Comparison of ENCODE assay signal across 8 cellular contexts in the genomic region with DNA sequence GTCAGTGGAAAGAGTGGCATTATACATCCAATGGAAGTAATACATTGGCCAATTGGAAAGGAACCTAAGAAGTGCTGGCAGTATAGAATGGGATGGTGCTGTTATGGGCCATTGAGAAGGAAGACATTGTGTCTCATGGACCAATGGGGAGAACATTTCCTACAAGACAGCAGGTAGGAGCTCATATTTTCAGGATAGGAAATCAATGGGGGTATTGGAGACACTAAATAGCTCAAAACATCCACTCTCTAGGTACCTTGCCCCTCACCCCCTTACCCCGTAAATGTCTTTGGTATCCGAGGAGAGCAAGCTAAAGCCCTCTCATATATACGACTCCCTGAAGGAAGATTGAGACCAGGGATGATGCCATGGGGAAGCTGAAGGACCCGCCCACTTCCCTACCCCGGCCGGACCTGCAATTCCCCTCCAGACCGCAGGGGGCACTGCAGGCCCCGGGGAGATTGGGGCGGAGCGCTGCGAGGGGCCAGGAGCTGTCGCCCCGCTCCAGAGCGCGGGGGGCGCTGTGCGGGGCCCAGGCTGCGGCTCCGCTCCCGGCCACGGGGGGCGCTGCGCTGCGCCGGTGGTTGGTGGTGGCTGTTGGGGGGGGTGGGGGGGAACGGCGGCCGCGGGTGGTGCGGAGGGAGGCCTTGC. TPM values are rescaled to one million over a fixed set of nuclear protein-coding genes. Genes with fewer than 3 reads are reported as not detected.
DNase-seq lines count a peak whose midpoint lies in the region; ATAC-seq and TF ChIP-seq lines count a peak whose summit lies in the region.

A gene with protein sequence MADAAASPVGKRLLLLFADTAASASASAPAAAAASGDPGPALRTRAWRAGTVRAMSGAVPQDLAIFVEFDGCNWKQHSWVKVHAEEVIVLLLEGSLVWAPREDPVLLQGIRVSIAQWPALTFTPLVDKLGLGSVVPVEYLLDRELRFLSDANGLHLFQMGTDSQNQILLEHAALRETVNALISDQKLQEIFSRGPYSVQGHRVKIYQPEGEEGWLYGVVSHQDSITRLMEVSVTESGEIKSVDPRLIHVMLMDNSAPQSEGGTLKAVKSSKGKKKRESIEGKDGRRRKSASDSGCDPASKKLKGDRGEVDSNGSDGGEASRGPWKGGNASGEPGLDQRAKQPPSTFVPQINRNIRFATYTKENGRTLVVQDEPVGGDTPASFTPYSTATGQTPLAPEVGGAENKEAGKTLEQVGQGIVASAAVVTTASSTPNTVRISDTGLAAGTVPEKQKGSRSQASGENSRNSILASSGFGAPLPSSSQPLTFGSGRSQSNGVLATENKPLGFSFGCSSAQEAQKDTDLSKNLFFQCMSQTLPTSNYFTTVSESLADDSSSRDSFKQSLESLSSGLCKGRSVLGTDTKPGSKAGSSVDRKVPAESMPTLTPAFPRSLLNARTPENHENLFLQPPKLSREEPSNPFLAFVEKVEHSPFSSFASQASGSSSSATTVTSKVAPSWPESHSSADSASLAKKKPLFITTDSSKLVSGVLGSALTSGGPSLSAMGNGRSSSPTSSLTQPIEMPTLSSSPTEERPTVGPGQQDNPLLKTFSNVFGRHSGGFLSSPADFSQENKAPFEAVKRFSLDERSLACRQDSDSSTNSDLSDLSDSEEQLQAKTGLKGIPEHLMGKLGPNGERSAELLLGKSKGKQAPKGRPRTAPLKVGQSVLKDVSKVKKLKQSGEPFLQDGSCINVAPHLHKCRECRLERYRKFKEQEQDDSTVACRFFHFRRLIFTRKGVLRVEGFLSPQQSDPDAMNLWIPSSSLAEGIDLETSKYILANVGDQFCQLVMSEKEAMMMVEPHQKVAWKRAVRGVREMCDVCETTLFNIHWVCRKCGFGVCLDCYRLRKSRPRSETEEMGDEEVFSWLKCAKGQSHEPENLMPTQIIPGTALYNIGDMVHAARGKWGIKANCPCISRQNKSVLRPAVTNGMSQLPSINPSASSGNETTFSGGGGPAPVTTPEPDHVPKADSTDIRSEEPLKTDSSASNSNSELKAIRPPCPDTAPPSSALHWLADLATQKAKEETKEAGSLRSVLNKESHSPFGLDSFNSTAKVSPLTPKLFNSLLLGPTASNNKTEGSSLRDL (N-terminal part only) (plus strand): TSS at position 615 of the 651 bp plus-strand sequence. CDS start 111 bp downstream, outside the sequence.

- H3K4me3 Mint-ChIP-seq in activated naive CD8-positive, alpha-beta T cell treated with anti-CD3 and anti-CD28 coated beads, Interleukin-2, amount 50 U/mL, for 24 hours, result peak within 1 kb of the TSS; percentile 92

- TF ChIP-seq POLR2A in transverse colon (IDR thresholded peaks at IDR 0.05), result no peak

- TF ChIP-seq EP300 in transverse colon (IDR thresholded peaks at IDR 0.05; ENCODE audit: low read depth), result no peak

- peaks cover 5% of the 10 kb centered on the region for H3K9me3 Mint-ChIP-seq in activated naive CD8-positive, alpha-beta T cell treated with anti-CD3 and anti-CD28 coated beads, Interleukin-2, amount 50 U/mL, for 24 hours

- H3K9me3 ChIP-seq in transverse colon, result no peaks in the 10 kb centered on the region

- peaks cover 16 to 25% (median 22%) of the 10 kb centered on the region in 4 donors for H3K4me1 ChIP-seq in transverse colon

- peaks cover 0 to 12% (median under 1%) of the 10 kb centered on the region in 4 donors for H3K36me3 ChIP-seq in transverse colon

- TF ChIP-seq CTCF in GM12801 (IDR thresholded peaks at IDR 0.05; ENCODE audit: extremely low read depth, insufficient read length), result peak; percentile 67
- peak; percentile 97 to 100 (median 99) for TF ChIP-seq CTCF in transverse colon (IDR thresholded peaks at IDR 0.05)

- H3K36me3 Mint-ChIP-seq in activated naive CD8-positive, alpha-beta T cell treated with anti-CD3 and anti-CD28 coated beads, Interleukin-2, amount 50 U/mL, for 24 hours (ENCODE audit: low read depth), result peaks cover 7% of the 10 kb centered on the region

- H3K27me3 ChIP-seq in transverse colon, result no peaks in the 10 kb centered on the region

- peak within 1 kb of the TSS; percentile 91 for H3K27ac Mint-ChIP-seq in activated naive CD8-positive, alpha-beta T cell treated with anti-CD3 and anti-CD28 coated beads, Interleukin-2, amount 50 U/mL, for 24 hours

- intact Hi-C loops in cardiac septum (cut with DNase I), result loop anchor here (2.0 kb wide), 1 partner anchor 13 kb away; the partner anchor contains the start of gene FAM53C
- intact Hi-C loops in posterior cingulate gyrus (cut with DNase I), result loop anchor here (2.0 kb wide), 1 partner anchor 13 kb away; the partner anchor contains the start of gene FAM53C
- intact Hi-C loops in transverse colon (cut with DNase I; ENCODE audit: low total_unique reads), result no loop called here

- H3K27ac ChIP-seq in transverse colon, result peak within 1 kb of the TSS; percentile 98 to 100 (median 99)

- DNase-seq in NCI-H1092 treated with DMSO at 0.1 percent for 48 hours (lab: John Stamatoyannopoulos, UW) (peak; percentile 60), T follicular helper cell (ENCODE audit: low read depth) (peak; percentile 87), cardiac septum (ENCODE audit: low spot score) (peak; percentile 95), posterior cingulate gyrus (peak; percentile 54 to 97 (median 72)), transverse colon (peak; percentile 91)
- peak; percentile 95 for DNase-seq in activated naive CD8-positive, alpha-beta T cell treated with anti-CD3 and anti-CD28 coated beads, Interleukin-2, amount 50 U/mL, for 24 hours

- peak; percentile 68 for ATAC-seq in HG02588 (IDR thresholded peaks at IDR 0.05; ENCODE audit: unreplicated experiment)
- ATAC-seq in activated naive CD8-positive, alpha-beta T cell treated with anti-CD3 and anti-CD28 coated beads, Interleukin-2, amount 50 U/mL, for 24 hours, result peak; percentile 88

- WGBS in transverse colon (ENCODE audit: low coverage in 1 of 2), 2 donors, result 15% methylated on average over 10 of the region's 30 CpGs; no CpG with 5 or more reads in 1 of the 2 donors

- H3K27me3 Mint-ChIP-seq in activated naive CD8-positive, alpha-beta T cell treated with anti-CD3 and anti-CD28 coated beads, Interleukin-2, amount 50 U/mL, for 24 hours, result no peaks in the 10 kb centered on the region

- peak within 1 kb of the TSS; percentile 90 to 100 (median 97) for H3K4me3 ChIP-seq in transverse colon

- peaks cover 45% of the 10 kb centered on the region for H3K4me1 Mint-ChIP-seq in activated naive CD8-positive, alpha-beta T cell treated with anti-CD3 and anti-CD28 coated beads, Interleukin-2, amount 50 U/mL, for 24 hours

- in situ Hi-C loops in transverse colon (cut with MboI; ENCODE audit: low pct_ligation_motif_present in 1 of 4, low pct_unique_long_range_greater_than_20kb in 1 of 4, low sequenced_read_pairs in 3 of 4), result no loop called here

RNA-seq across cellular contexts. Expression of the gene that starts here (rescaled TPM):
- 48.5 TPM for total RNA-seq in cardiac septum
- total RNA-seq in transverse colon, result 100 to 1,000 TPM in 1 of 4 donors, 10 to 100 TPM in 3; 60.8 to 101 (median 76.6) TPM

Comparison
In these comparisons a context has a peak if more than half of its experiments do, and no peak if none do; other contexts are left out.
1. Peak in every context shown above with its lines: DNase-seq, ATAC-seq, H3K4me3 ChIP-seq and H3K27ac ChIP-seq.